In genomic region chr12:95881331-95881955, GRCh38 we compare ENCODE assay signal across 16 cellular contexts. TPM values are rescaled to one million over a fixed set of nuclear protein-coding genes. Genes with fewer than 3 reads are reported as not detected.
DNase-seq lines count a peak whose midpoint lies in the region; ATAC-seq and TF ChIP-seq lines count a peak whose summit lies in the region.
"Had no signal": no experiment of that assay in that cellular context is flagged by ENCODE, and none has a peak within 500 bp of the region (broad histone marks: within the 10 kb centered on the region; RNA-seq: fewer than 3 reads in every experiment).

No MANE protein-coding gene starts in this region.

- H3K4me3 Mint-ChIP-seq in natural killer cell treated with Interleukin-12 subunit alpha and Interleukin-12 subunit beta and Interleukin-15 and Interleukin-18, amount 100 ng/mL, for 72 hours = no peak overlapping the region
- H3K4me3 Mint-ChIP-seq: CD4-positive, alpha-beta T cell; nephron had no signal

- in situ Hi-C loops in brain microvascular endothelial cell (cut with HindIII; ENCODE audit: low pct_ligation_motif_present, low sequenced_read_pairs) = no loop called here

- peaks cover 4 to 7% of the 10 kb centered on the region in 2 donors for H3K27me3 Mint-ChIP-seq in natural killer cell treated with Interleukin-12 subunit alpha and Interleukin-12 subunit beta and Interleukin-15 and Interleukin-18, amount 100 ng/mL, for 72 hours
- H3K27me3 Mint-ChIP-seq: CD4-positive, alpha-beta T cell had no signal

- no peaks in the 10 kb centered on the region for H3K36me3 ChIP-seq in brain microvascular endothelial cell (replicated peaks)
- no peaks in the 10 kb centered on the region for H3K36me3 ChIP-seq in osteoblast (ENCODE audit: insufficient read depth, low read length)

- H4K20me1 ChIP-seq in osteoblast (ENCODE audit: insufficient read depth, low read length) = no peaks in the 10 kb centered on the region

- peaks cover 2% of the 10 kb centered on the region for H3K9me3 ChIP-seq in osteoblast (ENCODE audit: low read depth, low read length)

- H3K79me2 ChIP-seq in osteoblast (ENCODE audit: insufficient read depth, low read length) = no peaks in the 10 kb centered on the region

- peaks cover 12% of the 10 kb centered on the region for H3K4me1 ChIP-seq in osteoblast (ENCODE audit: insufficient read depth, low read length)

- ATAC-seq in GM18873 (IDR thresholded peaks at IDR 0.05; ENCODE audit: low FRiP score, unreplicated experiment) = no peak
- no peak for ATAC-seq in natural killer cell treated with Interleukin-12 subunit alpha and Interleukin-12 subunit beta and Interleukin-15 and Interleukin-18, amount 100 ng/mL, for 72 hours
- ATAC-seq: PC-3 had no signal

- no peaks in the 10 kb centered on the region for H3K9me3 Mint-ChIP-seq in natural killer cell treated with Interleukin-12 subunit alpha and Interleukin-12 subunit beta and Interleukin-15 and Interleukin-18, amount 100 ng/mL, for 72 hours
- H3K9me3 Mint-ChIP-seq: CD4-positive, alpha-beta T cell; nephron had no signal

- H3K4me2 ChIP-seq in osteoblast (ENCODE audit: insufficient read depth, low read length) = peak overlapping the region; percentile 58

- DNase-seq in HCEC 1CT (peak; percentile 22), NCI-H2171 treated with DMSO at 0.1 percent for 48 hours (lab: John Stamatoyannopoulos, UW) (peak; percentile 61), brain microvascular endothelial cell (peak; percentile 18), osteoblast (ENCODE audit: insufficient read length, low spot score, missing footprints) (no peak), DMS53 (lab: John Stamatoyannopoulos, UW) (no peak)
- no peak for DNase-seq in natural killer cell treated with Interleukin-12 subunit alpha and Interleukin-12 subunit beta and Interleukin-15 and Interleukin-18, amount 100 ng/mL, for 72 hours (ENCODE audit: low spot score)
- DNase-seq: activated effector memory CD4-positive, alpha-beta T cell treated with anti-CD3 and anti-CD28 coated beads, Interleukin-2, amount 50 U/mL, for 16 hours; aorta; CD4-positive, alpha-beta T cell; foreskin melanocyte; GF-D8; NCI-H510A treated with DMSO at 0.1 percent for 48 hours; PC-3 had no signal

- H3K4me1 Mint-ChIP-seq in natural killer cell treated with Interleukin-12 subunit alpha and Interleukin-12 subunit beta and Interleukin-15 and Interleukin-18, amount 100 ng/mL, for 72 hours (ENCODE audit: low read depth in 2 of 2) = no peaks in the 10 kb centered on the region
- H3K4me1 Mint-ChIP-seq: nephron had no signal

- TF ChIP-seq CTCF in brain microvascular endothelial cell (IDR thresholded peaks at IDR 0.05; ENCODE audit: low read depth, low read length, missing control alignments) (no peak), osteoblast (IDR thresholded peaks at IDR 0.05; ENCODE audit: extremely low read depth, low read depth, low read length) (no peak)

- H3K27ac Mint-ChIP-seq in natural killer cell treated with Interleukin-12 subunit alpha and Interleukin-12 subunit beta and Interleukin-15 and Interleukin-18, amount 100 ng/mL, for 72 hours = no peak overlapping the region
- H3K27ac Mint-ChIP-seq: CD4-positive, alpha-beta T cell; nephron had no signal

- H2AFZ ChIP-seq in osteoblast (ENCODE audit: low read length) = peak overlapping the region; percentile 68

- H3K4me3 ChIP-seq in brain microvascular endothelial cell (ENCODE audit: low read depth, low read length) (no peak overlapping the region), osteoblast (ENCODE audit: insufficient read depth, low read length) (peak overlapping the region; percentile 21)
- H3K4me3 ChIP-seq: lung had no signal

- peak overlapping the region; percentile 66 for H3K27ac ChIP-seq in brain microvascular endothelial cell
- peak overlapping the region; percentile 54 for H3K27ac ChIP-seq in osteoblast (ENCODE audit: low read depth, low read length)

- H3K27me3 ChIP-seq in brain microvascular endothelial cell (replicated peaks) (no peaks in the 10 kb centered on the region), osteoblast (ENCODE audit: insufficient read depth, low read length) (no peaks in the 10 kb centered on the region)

- no peaks in the 10 kb centered on the region for H3K36me3 Mint-ChIP-seq in natural killer cell treated with Interleukin-12 subunit alpha and Interleukin-12 subunit beta and Interleukin-15 and Interleukin-18, amount 100 ng/mL, for 72 hours

RNA-seq across cellular contexts. Expression of gene SNRPF, which starts 22.7 kb away (rescaled TPM):
- 6.2 and 6.8 TPM in 2 replicates for total RNA-seq in osteoblast
- 10 to 100 TPM; 31.5 to 62.6 TPM for total RNA-seq in natural killer cell treated with Interleukin-12 subunit alpha and Interleukin-12 subunit beta and Interleukin-15 and Interleukin-18, amount 100 ng/mL, for 72 hours

Comparison
In these comparisons a context has a peak if more than half of its experiments do, and no peak if none do; other contexts are left out.
1. DNase-seq: peak in HCEC 1CT (single experiment), NCI-H2171 treated with DMSO at 0.1 percent for 48 hours (single experiment) and brain microvascular endothelial cell (single experiment); none in osteoblast (single experiment), natural killer cell treated with Interleukin-12 subunit alpha and Interleukin-12 subunit beta and Interleukin-15 and Interleukin-18, amount 100 ng/mL, for 72 hours (single experiment) and DMS53 (single experiment).